14 cellular contexts compared by ENCODE assay signal in genomic region chr5:120545007-120545406, GRCh38.
A peak's percentile ranks its signal among the peaks of the same experiment; 100 is the strongest.
DNase-seq lines count a peak whose midpoint lies in the region; ATAC-seq and TF ChIP-seq lines count a peak whose summit lies in the region.
"Had no signal": no experiment of that assay in that cellular context is flagged by ENCODE, and none has a peak within 500 bp of the region (broad histone marks: within the 10 kb centered on the region; RNA-seq: fewer than 3 reads in every experiment).

No MANE protein-coding gene starts in this region.

- peaks cover 7% of the 10 kb centered on the region for H3F3A ChIP-seq in SK-N-SH (replicated peaks; ENCODE audit: insufficient read depth)

- H3K4me3 ChIP-seq in SK-N-SH (ENCODE audit: low read depth in 2 of 2, low read length in 1 of 2), result no peak overlapping the region
- H3K4me3 ChIP-seq: A549, K562 had no signal

- H3K9ac ChIP-seq in SK-N-SH, result no peak overlapping the region

- peaks cover 87% of the 10 kb centered on the region for H3K79me2 ChIP-seq in SK-N-SH (ENCODE audit: insufficient read depth)

- no peak for TF ChIP-seq CTCF in SK-N-SH (IDR thresholded peaks at IDR 0.05)

- no peaks in the 10 kb centered on the region for H3K9me2 ChIP-seq in SK-N-SH

- CTCF ChIA-PET in SK-N-SH (lab: Yijun Ruan, JAX), result interaction anchor here (0.6 to 0.7 kb wide), 2 partner anchors 54 to 250 kb away, joined by 3 read pairs; no protein-coding TSS in a partner anchor

- DNase-seq in EH (ENCODE audit: low read depth), result peak; percentile 79
- no peak for DNase-seq in SK-N-SH
- peak; percentile 24 for DNase-seq in fibroblast of gingiva (ENCODE audit: low read depth)
- DNase-seq in stimulated activated CD4-positive, alpha-beta T cell treated with anti-CD3 and anti-CD28 coated beads, Interleukin-4, amount 100 ng/mL, for 4 hours, result no peak
- no peak for DNase-seq in inferior parietal cortex (ENCODE audit: extremely low spot score)
- no peak for DNase-seq in hippocampal formation (lab: John Stamatoyannopoulos, UW)
- DNase-seq: C1 segment of cervical spinal cord; CD4-positive, alpha-beta T cell; DMS79; GDM1 had no signal

- POLR2A ChIA-PET in SK-N-SH (lab: Yijun Ruan, JAX), result no interaction called here

- H3K27me3 ChIP-seq in SK-N-SH (ENCODE audit: insufficient read depth), result no peaks in the 10 kb centered on the region

- H3K36me3 ChIP-seq in SK-N-SH (replicated peaks in 1 of 2; ENCODE audit: control insufficient read depth in 1 of 2, insufficient read depth in 2 of 2, low read length in 1 of 2), result peaks cover 0 to 9% of the 10 kb centered on the region in 2 experiments

- no peak for ATAC-seq in GM19035 (IDR thresholded peaks at IDR 0.05; ENCODE audit: unreplicated experiment)
- ATAC-seq: A549, HCT116, K562 had no signal

- TF ChIP-seq EP300 in SK-N-SH (IDR thresholded peaks at IDR 0.05; ENCODE audit: borderline replicate concordance in 1 of 2, low read depth in 1 of 2, low read length in 1 of 2), result peak; percentile 12 to 56; a peak in 1 of 4 replicates

- H3K4me2 ChIP-seq in SK-N-SH, result no peak overlapping the region
- H3K4me2 ChIP-seq: A549 had no signal

- peak overlapping the region; percentile 52 to 55; a peak in 3 of 4 replicates for H3K27ac ChIP-seq in SK-N-SH (ENCODE audit: low read depth in 2 of 2, low read length in 1 of 2)
- H3K27ac ChIP-seq: A549 had no signal

- TF ChIP-seq RAD21 in SK-N-SH (IDR thresholded peaks at IDR 0.05; ENCODE audit: low read length), result no peak

- H3K4me1 ChIP-seq in SK-N-SH (ENCODE audit: control insufficient read depth in 1 of 2, insufficient read depth in 2 of 2, low read depth in 1 of 2, low read length in 1 of 2), result peaks cover 3 to 4% of the 10 kb centered on the region in 2 experiments; a peak in 2 of 4 replicates
- H3K4me1 ChIP-seq: A549 had no signal

- H4K20me1 ChIP-seq in SK-N-SH (ENCODE audit: insufficient read depth), result no peaks in the 10 kb centered on the region

- H2AFZ ChIP-seq in SK-N-SH (ENCODE audit: low read depth), result no peak overlapping the region

- H3K9me3 ChIP-seq in SK-N-SH, result no peaks in the 10 kb centered on the region
- H3K9me3 ChIP-seq: A549 had no signal

- 28% methylated on average over 3 of the region's 3 CpGs for WGBS in SK-N-SH (ENCODE audit: low lambda C conversion rate)

TF ChIP-seq in SK-N-SH, 30 proteins besides CTCF, POLR2A, EP300 and RAD21:
- TF ChIP-seq POLR2AphosphoS5 (IDR thresholded peaks at IDR 0.05; ENCODE audit: low read depth, low read length) (peak; percentile 34; the same call in 1 of the 2 replicates), YY1 (IDR thresholded peaks at IDR 0.05; ENCODE audit: low read depth) (no peak), FOXM1 (IDR thresholded peaks at IDR 0.05; ENCODE audit: low read depth) (0 out of 2 replicates have a peak, but pooled peaks have one; percentile 18), GATA2 (CRISPR knock-in tag; IDR thresholded peaks at IDR 0.05) (no peak), PBX3 (IDR thresholded peaks at IDR 0.05) (peak; percentile 82), FOSL2 (IDR thresholded peaks at IDR 0.05; ENCODE audit: borderline replicate concordance, low read depth) (peak; percentile 45; the same call in 1 of the 2 replicates), RFX5 (IDR thresholded peaks at IDR 0.05; ENCODE audit: low read length) (no peak), TCF12 (IDR thresholded peaks at IDR 0.05) (peak; percentile 90), JUND (IDR thresholded peaks at IDR 0.05) (peak; percentile 23; the same call in 1 of the 2 replicates), TEAD4 (IDR thresholded peaks at IDR 0.05; ENCODE audit: borderline replicate concordance, insufficient read depth) (0 out of 2 replicates have a peak, but pooled peaks have one; percentile 42)
- TF ChIP-seq, protein P1, sequence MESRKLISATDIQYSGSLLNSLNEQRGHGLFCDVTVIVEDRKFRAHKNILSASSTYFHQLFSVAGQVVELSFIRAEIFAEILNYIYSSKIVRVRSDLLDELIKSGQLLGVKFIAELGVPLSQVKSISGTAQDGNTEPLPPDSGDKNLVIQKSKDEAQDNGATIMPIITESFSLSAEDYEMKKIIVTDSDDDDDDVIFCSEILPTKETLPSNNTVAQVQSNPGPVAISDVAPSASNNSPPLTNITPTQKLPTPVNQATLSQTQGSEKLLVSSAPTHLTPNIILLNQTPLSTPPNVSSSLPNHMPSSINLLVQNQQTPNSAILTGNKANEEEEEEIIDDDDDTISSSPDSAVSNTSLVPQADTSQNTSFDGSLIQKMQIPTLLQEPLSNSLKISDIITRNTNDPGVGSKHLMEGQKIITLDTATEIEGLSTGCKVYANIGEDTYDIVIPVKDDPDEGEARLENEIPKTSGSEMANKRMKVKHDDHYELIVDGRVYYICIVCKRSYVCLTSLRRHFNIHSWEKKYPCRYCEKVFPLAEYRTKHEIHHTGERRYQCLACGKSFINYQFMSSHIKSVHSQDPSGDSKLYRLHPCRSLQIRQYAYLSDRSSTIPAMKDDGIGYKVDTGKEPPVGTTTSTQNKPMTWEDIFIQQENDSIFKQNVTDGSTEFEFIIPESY (IDR thresholded peaks at IDR 0.05; ENCODE audit: borderline replicate concordance, low read depth), result no peak

Comparison
In these comparisons a context has a peak if more than half of its experiments do, and no peak if none do; other contexts are left out.
1. DNase-seq: peak in EH (single experiment) and fibroblast of gingiva (single experiment); none in SK-N-SH (single experiment), stimulated activated CD4-positive, alpha-beta T cell treated with anti-CD3 and anti-CD28 coated beads, Interleukin-4, amount 100 ng/mL, for 4 hours (0 of 2), inferior parietal cortex (single experiment) and hippocampal formation (0 of 2).